ENCODE assay signal across 18 cellular contexts in genomic region chr17:76844846-76845245, GRCh38. TPM values are rescaled to one million over a fixed set of nuclear protein-coding genes. Genes with fewer than 3 reads are reported as not detected.
DNase-seq lines count a peak whose midpoint lies in the region; ATAC-seq, FAIRE-seq and TF ChIP-seq lines count a peak whose summit lies in the region.
"Had no signal": no experiment of that assay in that cellular context is flagged by ENCODE, and none has a peak within 500 bp of the region (broad histone marks: within the 10 kb centered on the region; RNA-seq: fewer than 3 reads in every experiment).

No MANE protein-coding gene starts in this region.

- no peak for TF ChIP-seq RAD21 in K562 (CRISPR knock-in tag; conservative IDR thresholded peaks at IDR 0.05 in 1 of 2, IDR thresholded peaks at IDR 0.05 in 1 of 2)

- TF ChIP-seq EP300 in K562 (IDR thresholded peaks at IDR 0.05; ENCODE audit: low read length) = no peak

- H3K9me3 ChIP-seq in BLaER1 treated with 17β-estradiol and CSF1 and Interleukin-3, amounts not matched to agents 10 nM and 100 nM (replicated peaks in 1 of 11) = no peaks in the 10 kb centered on the region
- H3K9me3 ChIP-seq in K562 (replicated peaks; ENCODE audit: control insufficient read depth, insufficient read depth, low read depth, low read length) = no peaks in the 10 kb centered on the region
- H3K9me3 ChIP-seq: A549 had no signal

- H3K4me3 ChIP-seq in BLaER1 treated with 17β-estradiol and CSF1 and Interleukin-3, amounts not matched to agents 10 nM and 100 nM = peak overlapping the region in 6 of 10 experiments; percentile 3 to 45 (median 14); a peak in 4 of 20 replicates
- H3K4me3 ChIP-seq in K562 = no peak overlapping the region
- H3K4me3 ChIP-seq: A549 had no signal

- TF ChIP-seq CTCF in K562 (IDR thresholded peaks at IDR 0.05 in 2 of 3, conservative IDR thresholded peaks at IDR 0.05 in 1 of 3; ENCODE audit: insufficient read depth in 2 of 3, low read depth in 1 of 3, low read length in 3 of 3) = no peak

- BruUV-seq in K562 (replicated peaks; lab: Mats Ljungman, UMichigan) = no TSS peak

- ATAC-seq in K562 (no peak), GM18909 (IDR thresholded peaks at IDR 0.05; ENCODE audit: poor library complexity, unreplicated experiment) (no peak), HG03457 (IDR thresholded peaks at IDR 0.05; ENCODE audit: unreplicated experiment) (no peak)
- ATAC-seq: HCT116 had no signal

- no peak for TF ChIP-seq POLR2A in K562 (conservative IDR thresholded peaks at IDR 0.05)

- no peaks in the 10 kb centered on the region for H3K27me3 ChIP-seq in BLaER1 treated with 17β-estradiol and CSF1 and Interleukin-3, amounts not matched to agents 10 nM and 100 nM
- no peaks in the 10 kb centered on the region; a peak in 2 of 5 replicates for H3K27me3 ChIP-seq in K562 (ENCODE audit: control insufficient read depth in 2 of 2, insufficient read depth in 2 of 2, low read length in 2 of 2)

- POLR2A ChIA-PET in K562 (lab: Yijun Ruan, JAX) = no interaction called here

- DNase-seq in M059J (ENCODE audit: low read depth) (peak; percentile 35), K562 (ENCODE audit: extremely low read depth in 1 of 4, low spot score in 3 of 4) (no peak), AG20443 (ENCODE audit: low spot score) (no peak), cardiac septum (ENCODE audit: low spot score) (no peak)
- DNase-seq: AML-193; CD4-positive, alpha-beta memory T cell; DMS79; GDM1; KBM-7 had no signal

- peak overlapping the region in 9 of 11 experiments; percentile 35 to 92 (median 84); a peak in 17 of 22 replicates for H3K9ac ChIP-seq in BLaER1 treated with 17β-estradiol and CSF1 and Interleukin-3, amounts not matched to agents 10 nM and 100 nM
- H3K9ac ChIP-seq in K562 (ENCODE audit: insufficient read depth in 1 of 2, low read depth in 2 of 2, low read length in 2 of 2) = peak overlapping the region in 1 of 2 experiments; percentile 65; a peak in 1 of 4 replicates

- no peak for FAIRE-seq in K562 (lab: Jason Lieb, UNC)
- FAIRE-seq: A549, GM12892, GM19239, H54 had no signal

- peak overlapping the region; percentile 63 to 95 (median 89) for H3K4me2 ChIP-seq in BLaER1 treated with 17β-estradiol and CSF1 and Interleukin-3, amounts not matched to agents 10 nM and 100 nM
- no peak overlapping the region for H3K4me2 ChIP-seq in K562 (ENCODE audit: insufficient read depth, low read length)

- H4K20me1 ChIP-seq in BLaER1 treated with 17β-estradiol and CSF1 and Interleukin-3, amounts not matched to agents 10 nM and 100 nM = no peaks in the 10 kb centered on the region
- no peaks in the 10 kb centered on the region; the same call in 1 of the 2 replicates for H4K20me1 ChIP-seq in K562 (replicated peaks; ENCODE audit: control insufficient read depth, insufficient read depth, low read length)

- CTCF ChIA-PET in K562 (lab: Yijun Ruan, JAX; ENCODE audit: low intra/inter-chr PET ratio) = no interaction called here

- 58% methylated on average over 8 of the region's 8 CpGs for WGBS in K562 (ENCODE audit: insufficient coverage, low coverage, missing lambda C conversion rate)

- H3K79me2 ChIP-seq in K562 (ENCODE audit: control insufficient read depth, insufficient read depth, low read length) = no peaks in the 10 kb centered on the region

- intact Hi-C loops in K562 (cut with micrococcal nuclease) = no loop called here
- intact Hi-C loops in cardiac septum (cut with DNase I) = no loop called here

- no peaks in the 10 kb centered on the region for H3K36me3 ChIP-seq in BLaER1 treated with 17β-estradiol and CSF1 and Interleukin-3, amounts not matched to agents 10 nM and 100 nM
- no peaks in the 10 kb centered on the region for H3K36me3 ChIP-seq in K562 (ENCODE audit: control insufficient read depth, insufficient read depth, low read length)

- H3K27ac ChIP-seq in BLaER1 treated with 17β-estradiol and CSF1 and Interleukin-3, amounts not matched to agents 10 nM and 100 nM = peak overlapping the region in 10 of 11 experiments; percentile 14 to 99 (median 96); a peak in 19 of 22 replicates
- H3K27ac ChIP-seq in K562 (ENCODE audit: extremely low read depth, low read depth, low read length) = no peak overlapping the region
- H3K27ac ChIP-seq: A549, C4-2B had no signal

- H3K4me1 ChIP-seq in BLaER1 treated with 17β-estradiol and CSF1 and Interleukin-3, amounts not matched to agents 10 nM and 100 nM = peaks cover 60 to 100% (median 99%) of the 10 kb centered on the region in 10 experiments
- peaks cover 36 to 68% of the 10 kb centered on the region in 2 experiments; a peak in 4 of 5 replicates for H3K4me1 ChIP-seq in K562 (replicated peaks in 1 of 2; ENCODE audit: control insufficient read depth in 2 of 2, insufficient read depth in 2 of 2, low read length in 2 of 2)

- H3K9me1 ChIP-seq in K562 (ENCODE audit: control insufficient read depth, insufficient read depth, low read length) = peaks cover 3% of the 10 kb centered on the region

- H2AFZ ChIP-seq in K562 (ENCODE audit: low read depth, low read length) = 0 out of 2 replicates have a peak overlapping the region, but pooled peaks have one; percentile 33

- in situ Hi-C loops in K562 (cut with MboI) = no loop called here

TF ChIP-seq in K562, 482 proteins besides CTCF, POLR2A, EP300 and RAD21:
- TF ChIP-seq RFX1 (IDR thresholded peaks at IDR 0.05) (peak; percentile 72), RREB1 (CRISPR knock-in tag; IDR thresholded peaks at IDR 0.05) (no peak)

RNA-seq across cellular contexts. Expression of gene MGAT5B, which starts 23.4 kb away (rescaled TPM):
- 6.5 and 11.8 TPM in 2 replicates for total RNA-seq in M059J (2014; rRNA removed; shearing (Covaris generic))
- 1.5 and 5.7 TPM in 2 replicates for total RNA-seq in K562 (2011; cell fraction: chromatin; rRNA removed; ENCODE audit: low replicate concordance)
- total RNA-seq in K562 (2011; cell fraction: nucleolus; rRNA removed) = 2.2 and 2.5 TPM in 2 replicates
- total RNA-seq in K562 (2011; cell fraction: nucleoplasm; rRNA removed) = 0.76 and 1.6 TPM in 2 replicates
- total RNA-seq in K562 (2014; rRNA removed) (0.18 and 0.29 TPM in 2 replicates), K562 (2014; rRNA removed; fragmentation: Illumina TruSeq; extraction: Trizol) (0.19 TPM in 1 of 2 replicates, not detected in the other), K562 (2015; rRNA removed; fragmentation: Illumina TruSeq; extraction: Trizol) (not detected in 2 replicates), K562 (2021) (0.16 and 0.22 TPM in 2 replicates), cardiac septum (0.13 TPM)
- polyA plus RNA-seq in K562 (2011; rRNA removed) (0.43 and 0.79 TPM in 2 replicates), K562 (2014; fragmentation: Illumina TruSeq; extraction: Trizol) (0.09 and 0.17 TPM in 2 replicates), K562 (2014; fragmentation: Nextera tagmentation; extraction: Ambion mirVana) (not detected), K562 (2014; rRNA removed) (0.16 TPM in 1 of 2 replicates, not detected in the other)
- polyA plus RNA-seq in K562 (2011; cell fraction: cytosol; rRNA removed) = 0.59 and 1.2 TPM in 2 replicates
- 2.3 and 3.9 TPM in 2 replicates for polyA plus RNA-seq in K562 (2011; cell fraction: nucleus; rRNA removed)
- polyA plus RNA-seq in K562 (2012) = 0.19 and 0.22 TPM in 2 replicates
- polyA minus RNA-seq in K562 (2011; rRNA and poly(A)+ RNA removed) = 0.09 and 0.11 TPM in 2 replicates
- polyA minus RNA-seq in K562 (2011; cell fraction: cytosol; rRNA and poly(A)+ RNA removed) = 1.5 TPM in 1 of 2 replicates, not detected in the other
- polyA minus RNA-seq in K562 (2011; cell fraction: nucleus; rRNA and poly(A)+ RNA removed) = 1.5 and 1.9 TPM in 2 replicates
